ENCODE assay signal across 1 cellular context in genomic region chrX:136899206-136899605, GRCh38.
TF ChIP-seq lines count a peak whose summit lies in the region.

No MANE protein-coding gene starts in this region.

TF ChIP-seq in K562, 482 proteins besides CTCF, POLR2A, EP300 and RAD21 (continued from another document):
- TF ChIP-seq, protein P1, sequence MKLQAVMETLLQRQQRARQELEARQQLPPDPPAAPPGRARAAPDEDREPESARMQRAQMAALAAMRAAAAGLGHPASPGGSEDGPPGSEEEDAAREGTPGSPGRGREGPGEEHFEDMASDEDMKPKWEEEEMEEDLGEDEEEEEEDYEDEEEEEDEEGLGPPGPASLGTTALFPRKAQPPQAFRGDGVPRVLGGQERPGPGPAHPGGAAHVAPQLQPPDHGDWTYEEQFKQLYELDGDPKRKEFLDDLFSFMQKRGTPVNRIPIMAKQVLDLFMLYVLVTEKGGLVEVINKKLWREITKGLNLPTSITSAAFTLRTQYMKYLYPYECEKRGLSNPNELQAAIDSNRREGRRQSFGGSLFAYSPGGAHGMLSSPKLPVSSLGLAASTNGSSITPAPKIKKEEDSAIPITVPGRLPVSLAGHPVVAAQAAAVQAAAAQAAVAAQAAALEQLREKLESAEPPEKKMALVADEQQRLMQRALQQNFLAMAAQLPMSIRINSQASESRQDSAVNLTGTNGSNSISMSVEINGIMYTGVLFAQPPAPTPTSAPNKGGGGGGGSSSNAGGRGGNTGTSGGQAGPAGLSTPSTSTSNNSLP (IDR thresholded peaks at IDR 0.05; ENCODE audit: borderline replicate concordance, low read depth, low read length) = no peak
- TF ChIP-seq E4F1 (CRISPR knock-in tag; IDR thresholded peaks at IDR 0.05; ENCODE audit: borderline replicate concordance) (no peak), POU5F1 (IDR thresholded peaks at IDR 0.05; ENCODE audit: borderline replicate concordance, low read depth, low read length, partially characterized antibody) (no peak)
- TF ChIP-seq, protein P2, sequence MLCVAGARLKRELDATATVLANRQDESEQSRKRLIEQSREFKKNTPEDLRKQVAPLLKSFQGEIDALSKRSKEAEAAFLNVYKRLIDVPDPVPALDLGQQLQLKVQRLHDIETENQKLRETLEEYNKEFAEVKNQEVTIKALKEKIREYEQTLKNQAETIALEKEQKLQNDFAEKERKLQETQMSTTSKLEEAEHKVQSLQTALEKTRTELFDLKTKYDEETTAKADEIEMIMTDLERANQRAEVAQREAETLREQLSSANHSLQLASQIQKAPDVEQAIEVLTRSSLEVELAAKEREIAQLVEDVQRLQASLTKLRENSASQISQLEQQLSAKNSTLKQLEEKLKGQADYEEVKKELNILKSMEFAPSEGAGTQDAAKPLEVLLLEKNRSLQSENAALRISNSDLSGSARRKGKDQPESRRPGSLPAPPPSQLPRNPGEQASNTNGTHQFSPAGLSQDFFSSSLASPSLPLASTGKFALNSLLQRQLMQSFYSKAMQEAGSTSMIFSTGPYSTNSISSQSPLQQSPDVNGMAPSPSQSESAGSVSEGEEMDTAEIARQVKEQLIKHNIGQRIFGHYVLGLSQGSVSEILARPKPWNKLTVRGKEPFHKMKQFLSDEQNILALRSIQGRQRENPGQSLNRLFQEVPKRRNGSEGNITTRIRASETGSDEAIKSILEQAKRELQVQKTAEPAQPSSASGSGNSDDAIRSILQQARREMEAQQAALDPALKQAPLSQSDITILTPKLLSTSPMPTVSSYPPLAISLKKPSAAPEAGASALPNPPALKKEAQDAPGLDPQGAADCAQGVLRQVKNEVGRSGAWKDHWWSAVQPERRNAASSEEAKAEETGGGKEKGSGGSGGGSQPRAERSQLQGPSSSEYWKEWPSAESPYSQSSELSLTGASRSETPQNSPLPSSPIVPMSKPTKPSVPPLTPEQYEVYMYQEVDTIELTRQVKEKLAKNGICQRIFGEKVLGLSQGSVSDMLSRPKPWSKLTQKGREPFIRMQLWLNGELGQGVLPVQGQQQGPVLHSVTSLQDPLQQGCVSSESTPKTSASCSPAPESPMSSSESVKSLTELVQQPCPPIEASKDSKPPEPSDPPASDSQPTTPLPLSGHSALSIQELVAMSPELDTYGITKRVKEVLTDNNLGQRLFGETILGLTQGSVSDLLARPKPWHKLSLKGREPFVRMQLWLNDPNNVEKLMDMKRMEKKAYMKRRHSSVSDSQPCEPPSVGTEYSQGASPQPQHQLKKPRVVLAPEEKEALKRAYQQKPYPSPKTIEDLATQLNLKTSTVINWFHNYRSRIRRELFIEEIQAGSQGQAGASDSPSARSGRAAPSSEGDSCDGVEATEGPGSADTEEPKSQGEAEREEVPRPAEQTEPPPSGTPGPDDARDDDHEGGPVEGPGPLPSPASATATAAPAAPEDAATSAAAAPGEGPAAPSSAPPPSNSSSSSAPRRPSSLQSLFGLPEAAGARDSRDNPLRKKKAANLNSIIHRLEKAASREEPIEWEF (CRISPR knock-in tag; IDR thresholded peaks at IDR 0.05) = 0 out of 2 replicates have a peak, but pooled peaks have one; percentile 7
